Comparison of ENCODE assay signal across 20 cellular contexts in the genomic region with DNA sequence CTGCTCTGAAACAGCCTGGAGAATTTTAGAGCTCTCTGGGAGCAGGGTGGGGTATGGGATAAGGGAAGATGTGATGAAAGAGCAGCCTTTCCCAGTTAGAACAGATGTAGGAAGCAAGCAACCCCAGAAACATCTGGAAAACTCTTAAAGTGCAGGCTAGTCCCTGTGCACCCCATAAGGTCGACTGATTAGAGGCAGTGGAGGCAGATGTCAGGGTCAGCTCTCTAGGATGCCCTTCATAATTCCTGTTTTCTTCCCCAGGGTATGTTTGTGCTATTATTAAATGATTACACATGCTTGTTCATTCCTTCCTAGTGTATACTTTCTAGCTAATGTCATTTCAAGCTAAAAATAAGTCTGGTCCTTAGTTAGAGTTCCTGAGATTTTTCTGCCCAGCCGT. TPM values are rescaled to one million over a fixed set of nuclear protein-coding genes. Genes with fewer than 3 reads are reported as not detected.
DNase-seq lines count a peak whose midpoint lies in the region; ATAC-seq, FAIRE-seq and TF ChIP-seq lines count a peak whose summit lies in the region.
"Had no signal": no experiment of that assay in that cellular context is flagged by ENCODE, and none has a peak within 500 bp of the region (broad histone marks: within the 10 kb centered on the region; RNA-seq: fewer than 3 reads in every experiment).

No MANE protein-coding gene starts in this region.

- DNase-seq in GM03348 (ENCODE audit: low spot score) = peak; percentile 68
- DNase-seq in left lung = no peak
- no peak for DNase-seq in smooth muscle cell (lab: John Stamatoyannopoulos, UW; ENCODE audit: unreplicated experiment)
- DNase-seq in suprapubic skin (ENCODE audit: low spot score in 2 of 2) = no peak
- DNase-seq in UCSD-AML1 (lab: John Stamatoyannopoulos, UW; ENCODE audit: unreplicated experiment) = no peak
- DNase-seq in esophagus squamous epithelium (lab: John Stamatoyannopoulos, UW) = no peak
- DNase-seq: activated CD4-positive, alpha-beta T cell treated with anti-CD3 and anti-CD28 coated beads for 1 hour; activated CD8-positive, alpha-beta memory T cell treated with anti-CD3 and anti-CD28 coated beads, Interleukin-2, amount 50 U/mL, for 48 hours; DMS79 treated with DMSO at 0.1 percent for 48 hours; hippocampal formation; natural killer cell; NK-92 treated with Interleukin-12 subunit alpha and Interleukin-12 subunit beta, amount 100 ng/mL, for 24 hours; retina; SHP77; stimulated activated CD4-positive, alpha-beta T cell treated with anti-CD3 and anti-CD28 coated beads, Interleukin-4, amount 100 ng/mL, for 4 hours; T-helper 2 cell had no signal

- peak; percentile 29 for FAIRE-seq in endometrium (lab: Jason Lieb, UNC)

- peak overlapping the region; percentile 19 for H3K9ac ChIP-seq in smooth muscle cell (ENCODE audit: low read depth)

- H3K4me1 ChIP-seq in left lung = peaks cover 4 to 27% of the 10 kb centered on the region in 2 donors
- peaks cover 24% of the 10 kb centered on the region for H3K4me1 ChIP-seq in smooth muscle cell (ENCODE audit: low read depth)
- no peaks in the 10 kb centered on the region for H3K4me1 ChIP-seq in suprapubic skin
- peaks cover 0 to 23% (median 2%) of the 10 kb centered on the region in 3 donors for H3K4me1 ChIP-seq in esophagus squamous epithelium

- H3K27me3 ChIP-seq in left lung (no peaks in the 10 kb centered on the region), smooth muscle cell (ENCODE audit: low read depth) (no peaks in the 10 kb centered on the region), suprapubic skin (no peaks in the 10 kb centered on the region), esophagus squamous epithelium (no peaks in the 10 kb centered on the region)
- H3K27me3 ChIP-seq: cardiac muscle cell had no signal

- H3K36me3 ChIP-seq in left lung = no peaks in the 10 kb centered on the region
- H3K36me3 ChIP-seq in smooth muscle cell (ENCODE audit: low read depth) = no peaks in the 10 kb centered on the region
- no peaks in the 10 kb centered on the region for H3K36me3 ChIP-seq in suprapubic skin
- no peaks in the 10 kb centered on the region for H3K36me3 ChIP-seq in esophagus squamous epithelium
- H3K36me3 ChIP-seq: cardiac muscle cell had no signal

- ATAC-seq in left lung (peak; percentile 26), HG02840 (IDR thresholded peaks at IDR 0.05; ENCODE audit: low FRiP score, unreplicated experiment) (no peak)
- ATAC-seq: activated naive CD4-positive, alpha-beta T cell treated with anti-CD3 and anti-CD28 coated beads, Interleukin-2, amount 50 U/mL, for 72 hours; natural killer cell had no signal

- intact Hi-C loops in left lung (cut with DNase I) = no loop called here
- intact Hi-C loops in esophagus squamous epithelium (cut with DNase I) = no loop called here

- no peak overlapping the region for H3K27ac ChIP-seq in left lung
- peak overlapping the region; percentile 65 for H3K27ac ChIP-seq in smooth muscle cell (ENCODE audit: low read depth)
- no peak overlapping the region for H3K27ac ChIP-seq in suprapubic skin
- peak overlapping the region in 2 of 4 donors; percentile 15 to 43 for H3K27ac ChIP-seq in esophagus squamous epithelium
- H3K27ac ChIP-seq: cardiac muscle cell had no signal

- peaks cover 59% of the 10 kb centered on the region for H4K20me1 ChIP-seq in smooth muscle cell (ENCODE audit: low read depth)

- no peak for TF ChIP-seq EP300 in suprapubic skin (IDR thresholded peaks at IDR 0.05)

- H3K9me3 ChIP-seq in left lung = no peaks in the 10 kb centered on the region
- no peaks in the 10 kb centered on the region for H3K9me3 ChIP-seq in smooth muscle cell (replicated peaks; ENCODE audit: low read depth)
- no peaks in the 10 kb centered on the region for H3K9me3 ChIP-seq in suprapubic skin
- H3K9me3 ChIP-seq in esophagus squamous epithelium = no peaks in the 10 kb centered on the region

- H2AFZ ChIP-seq in smooth muscle cell (ENCODE audit: low read depth) = no peak overlapping the region

- peak overlapping the region; percentile 61 for H3K4me2 ChIP-seq in smooth muscle cell

- H3F3A ChIP-seq in smooth muscle cell (ENCODE audit: low read depth) = peaks cover 16% of the 10 kb centered on the region

- no peak overlapping the region for H3K4me3 ChIP-seq in left lung
- no peak overlapping the region for H3K4me3 ChIP-seq in smooth muscle cell
- H3K4me3 ChIP-seq in suprapubic skin = no peak overlapping the region
- H3K4me3 ChIP-seq in esophagus squamous epithelium = no peak overlapping the region
- H3K4me3 ChIP-seq: cardiac muscle cell had no signal

- H3K79me2 ChIP-seq in smooth muscle cell (ENCODE audit: low read depth) = peaks cover 83% of the 10 kb centered on the region

- TF ChIP-seq CTCF in left lung (IDR thresholded peaks at IDR 0.05) (no peak), smooth muscle cell (IDR thresholded peaks at IDR 0.05; ENCODE audit: borderline replicate concordance, insufficient read depth, poor library complexity, severe bottlenecking) (no peak), suprapubic skin (IDR thresholded peaks at IDR 0.05) (no peak), esophagus squamous epithelium (IDR thresholded peaks at IDR 0.05) (no peak)

- 38% methylated on average over 2 of the region's 2 CpGs for WGBS in smooth muscle cell (ENCODE audit: low lambda C conversion rate)
- WGBS in suprapubic skin = 50% methylated on average over 2 of the region's 2 CpGs
- 31 to 41% methylated on average over 2 of the region's 2 CpGs for WGBS in esophagus squamous epithelium, 2 donors

- TF ChIP-seq POLR2A in suprapubic skin (IDR thresholded peaks at IDR 0.05) (no peak), esophagus squamous epithelium (IDR thresholded peaks at IDR 0.05) (no peak)

RNA-seq across cellular contexts. Expression of gene PTPRM, which starts 41.7 kb away (rescaled TPM):
- total RNA-seq in left lung (10 to 100 TPM; 76.4 to 78.5 TPM), smooth muscle cell (87.9 and 115 TPM in 2 replicates), suprapubic skin (10 to 100 TPM; 19.8 to 73.7 (median 40.0) TPM), esophagus squamous epithelium (10 to 100 TPM in 2 of 4 donors, 1 to 10 TPM in 2; 6.5 to 38.7 (median 11.1) TPM)
- 57.5 and 63.0 TPM in 2 replicates for polyA plus RNA-seq in smooth muscle cell
